9 cellular contexts compared by ENCODE assay signal in the genomic region with DNA sequence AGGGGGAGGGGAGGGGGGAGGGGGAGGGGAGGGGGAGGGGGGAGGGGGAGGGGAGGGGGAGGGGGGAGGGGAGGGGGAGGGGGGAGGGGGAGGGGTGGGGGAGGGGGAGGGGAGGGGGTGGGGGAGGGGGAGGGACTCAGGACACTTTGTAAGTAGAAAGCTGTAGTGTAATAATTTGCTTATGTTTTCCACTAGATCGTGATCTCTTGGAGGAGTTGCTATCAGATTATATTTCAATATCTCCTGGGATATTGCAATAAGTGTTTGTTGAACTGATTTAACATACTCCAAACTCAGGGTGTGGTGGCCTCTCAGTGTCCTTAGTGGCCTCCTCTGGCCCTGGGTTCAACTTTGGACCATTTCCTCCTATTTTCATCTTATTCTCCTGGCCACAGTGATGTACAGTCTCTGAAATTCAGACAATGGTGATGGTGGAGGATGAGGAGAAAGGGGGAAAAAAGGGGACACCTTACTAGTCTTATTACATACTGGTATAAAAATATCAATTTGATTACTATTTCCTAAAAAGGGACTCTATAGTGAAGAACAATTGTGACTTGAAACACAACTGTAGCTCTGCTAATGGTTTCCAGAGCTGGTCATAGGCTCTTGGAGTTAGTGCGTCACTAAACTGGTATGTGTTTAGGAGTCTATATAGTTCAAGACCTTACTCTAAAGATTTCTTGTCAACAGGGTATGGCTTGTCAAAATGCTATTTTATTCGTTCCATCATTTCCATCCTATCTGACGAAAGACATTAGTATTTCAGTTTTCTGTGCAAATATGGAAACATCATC.
"Had no signal": no experiment of that assay in that cellular context is flagged by ENCODE, and none has a peak within 500 bp of the region (broad histone marks: within the 10 kb centered on the region; RNA-seq: fewer than 3 reads in every experiment).

No MANE protein-coding gene starts in this region.

- H3K4me1 Mint-ChIP-seq: IgD-negative memory B cell had no signal

- H3K36me3 ChIP-seq: HAP-1 had no signal

- H3K36me3 Mint-ChIP-seq: IgD-negative memory B cell had no signal

- FAIRE-seq: HTR-8/SVneo had no signal

- ATAC-seq: HCT116 had no signal

- H3K9me3 Mint-ChIP-seq: HFFc6, IgD-negative memory B cell had no signal

- H3K9ac ChIP-seq: GM23248 had no signal

- H3K4me3 ChIP-seq: GM23248, HAP-1 had no signal

- DNase-seq: GM23248, GOT3, H7, HFFc6, KG1 had no signal

- H3K27ac Mint-ChIP-seq: HFFc6, IgD-negative memory B cell had no signal

- H3K4me1 ChIP-seq: HAP-1 had no signal

- H3K4me3 Mint-ChIP-seq: HFFc6, IgD-negative memory B cell had no signal

- H3K9me3 ChIP-seq: HAP-1 had no signal

- H3K27ac ChIP-seq: GM23248 had no signal

- H2AFZ ChIP-seq: GM23248 had no signal
